Comparison of ENCODE assay signal across 8 cellular contexts in the genomic region with DNA sequence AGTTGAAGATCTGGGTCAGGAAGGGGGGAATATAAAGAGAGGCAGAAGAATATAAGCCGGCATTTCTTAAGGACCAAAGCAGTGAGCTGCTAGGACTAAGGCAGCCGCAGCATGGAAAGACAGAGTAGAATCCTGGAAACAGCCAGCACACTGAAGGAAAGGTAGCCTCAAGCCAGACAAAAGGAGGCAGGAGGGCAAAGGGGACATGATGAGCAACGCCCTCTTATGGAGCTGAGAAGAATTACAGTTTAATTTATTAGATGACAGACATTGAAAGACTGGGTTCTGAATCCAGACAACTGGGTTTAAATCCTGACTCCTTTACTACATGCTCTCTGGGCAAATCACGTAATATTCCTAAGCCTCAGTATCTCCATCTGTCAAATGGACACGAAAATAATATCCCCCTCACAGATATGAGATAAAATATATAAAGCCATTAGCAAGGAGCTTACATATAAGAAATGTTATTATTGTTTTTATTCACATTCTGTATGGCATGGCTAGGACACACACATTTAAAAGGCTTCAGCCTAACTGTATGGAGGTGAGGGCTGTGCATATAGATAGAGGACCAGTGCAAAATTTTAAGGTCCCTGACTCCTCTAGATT. TPM values are rescaled to one million over a fixed set of nuclear protein-coding genes. Genes with fewer than 3 reads are reported as not detected.
A peak's percentile ranks its signal among the peaks of the same experiment; 100 is the strongest.
DNase-seq lines count a peak whose midpoint lies in the region; TF ChIP-seq lines count a peak whose summit lies in the region.

No MANE protein-coding gene starts in this region.

- H3K9me3 ChIP-seq in BE2C (no peaks in the 10 kb centered on the region), suprapubic skin (no peaks in the 10 kb centered on the region)

- peaks cover 0 to 5% (median 0%) of the 10 kb centered on the region in 3 donors for H3K27me3 Mint-ChIP-seq in immature natural killer cell (ENCODE audit: low read depth in 3 of 3)

- no peaks in the 10 kb centered on the region for H3K4me1 Mint-ChIP-seq in immature natural killer cell

- TF ChIP-seq POLR2A in suprapubic skin (IDR thresholded peaks at IDR 0.05), result no peak

- H3K4me3 ChIP-seq in BE2C (ENCODE audit: low read depth, low read length), result no peak overlapping the region
- no peak overlapping the region for H3K4me3 ChIP-seq in H7 (ENCODE audit: insufficient read depth, low read depth, low read length)
- H3K4me3 ChIP-seq in suprapubic skin, result no peak overlapping the region

- H3K4me1 ChIP-seq in BE2C (no peaks in the 10 kb centered on the region), suprapubic skin (peaks cover 3% of the 10 kb centered on the region)

- no peak overlapping the region for H3K27ac ChIP-seq in suprapubic skin

- peaks cover 0 to 5% (median 0%) of the 10 kb centered on the region in 3 donors for H3K36me3 Mint-ChIP-seq in immature natural killer cell

- no peaks in the 10 kb centered on the region for H3K36me3 ChIP-seq in BE2C
- no peaks in the 10 kb centered on the region for H3K36me3 ChIP-seq in H7 (replicated peaks; ENCODE audit: control insufficient read depth, insufficient read depth, low read length)
- no peaks in the 10 kb centered on the region for H3K36me3 ChIP-seq in suprapubic skin

- DNase-seq in BE2C (no peak), H7 (peak; percentile 60), SHP77 treated with DMSO at 0.1 percent for 48 hours (lab: John Stamatoyannopoulos, UW) (peak; percentile 22), immature natural killer cell (peak; percentile 10 to 36 (median 31)), suprapubic skin (ENCODE audit: low spot score in 2 of 2) (no peak), RPMI8226 (no peak), amygdala (lab: John Stamatoyannopoulos, UW) (no peak)
- DNase-seq in stimulated activated CD4-positive, alpha-beta T cell treated with anti-CD3 and anti-CD28 coated beads, Interleukin-4, amount 100 ng/mL, for 4 hours, result no peak

- no peak overlapping the region for H3K4me3 Mint-ChIP-seq in immature natural killer cell

- no peak for TF ChIP-seq EP300 in suprapubic skin (IDR thresholded peaks at IDR 0.05)

- no peaks in the 10 kb centered on the region for H3K9me3 Mint-ChIP-seq in immature natural killer cell

- H3K27ac Mint-ChIP-seq in immature natural killer cell, result no peak overlapping the region

- H3K27me3 ChIP-seq in BE2C (peaks cover 8% of the 10 kb centered on the region; the same call in 1 of the 2 replicates), H7 (ENCODE audit: control insufficient read depth, insufficient read depth, low read length) (no peaks in the 10 kb centered on the region), suprapubic skin (no peaks in the 10 kb centered on the region)

- TF ChIP-seq CTCF in BE2C (IDR thresholded peaks at IDR 0.05; ENCODE audit: low read depth, low read length), result peak; percentile 49
- TF ChIP-seq CTCF in suprapubic skin (IDR thresholded peaks at IDR 0.05), result peak in 1 of 2 donors; percentile 31

- 63% methylated on average over 5 of the region's 5 CpGs for WGBS in suprapubic skin

RNA-seq across cellular contexts. Expression of a gene that starts 8.1 kb away (rescaled TPM):
- polyA plus RNA-seq in BE2C (2012; ENCODE audit: insufficient read depth, insufficient read length, low read depth), result not detected
- 4.8 and 5.8 TPM in 2 replicates for total RNA-seq in H7 (2014; rRNA removed; shearing (Covaris generic))
- polyA plus RNA-seq in immature natural killer cell, result 10 to 100 TPM in 1 of 3 donors, 1 to 10 TPM in 2; 3.2 to 26.4 (median 7.4) TPM
- total RNA-seq in suprapubic skin, result 1 to 10 TPM in 1 of 4 donors, under 1 TPM in 1, not detected in 2; 0.65 to 5.1 TPM

RNA-seq across cellular contexts. Expression of a gene that starts 8.4 kb away (rescaled TPM):
- not detected for polyA plus RNA-seq in BE2C (2012; ENCODE audit: insufficient read depth, insufficient read length, low read depth)
- 10.3 and 15.3 TPM in 2 replicates for total RNA-seq in H7 (2014; rRNA removed; shearing (Covaris generic))
- polyA plus RNA-seq in immature natural killer cell, result 10 to 100 TPM in 2 of 3 donors, 1 to 10 TPM in 1; 6.5 to 13.3 (median 12.9) TPM
- 1 to 10 TPM; 1.4 to 2.7 (median 2.3) TPM for total RNA-seq in suprapubic skin

Comparison
In these comparisons a context has a peak if more than half of its experiments do, and no peak if none do; other contexts are left out.
1. DNase-seq: peak in H7 (single experiment), SHP77 treated with DMSO at 0.1 percent for 48 hours (single experiment) and immature natural killer cell (3 of 3); none in BE2C (single experiment), suprapubic skin (0 of 2), RPMI8226 (single experiment), stimulated activated CD4-positive, alpha-beta T cell treated with anti-CD3 and anti-CD28 coated beads, Interleukin-4, amount 100 ng/mL, for 4 hours (0 of 2) and amygdala (0 of 56).